In genomic region chr11:117950320-117950719, GRCh38 we compare ENCODE assay signal across 10 cellular contexts. TPM values are rescaled to one million over a fixed set of nuclear protein-coding genes. Genes with fewer than 3 reads are reported as not detected.
DNase-seq lines count a peak whose midpoint lies in the region; ATAC-seq, FAIRE-seq and TF ChIP-seq lines count a peak whose summit lies in the region.
"Had no signal": no experiment of that assay in that cellular context is flagged by ENCODE, and none has a peak within 500 bp of the region (broad histone marks: within the 10 kb centered on the region; RNA-seq: fewer than 3 reads in every experiment).

No MANE protein-coding gene starts in this region.

- no peak for ATAC-seq in GM21717 (IDR thresholded peaks at IDR 0.05; ENCODE audit: unreplicated experiment)

- H3K9ac ChIP-seq in BLaER1 (no peak overlapping the region), kidney (ENCODE audit: low read length in 2 of 2) (no peak overlapping the region)

- TF ChIP-seq CTCF in kidney (IDR thresholded peaks at IDR 0.05; ENCODE audit: borderline replicate concordance, extremely low read depth, insufficient read depth) (peak; percentile 11), vagina (IDR thresholded peaks at IDR 0.05) (no peak)

- H3K4me3 ChIP-seq in BLaER1 (0 out of 2 replicates have a peak overlapping the region, but pooled peaks have one; percentile 25), kidney (ENCODE audit: low read length in 2 of 2) (no peak overlapping the region), vagina (no peak overlapping the region)
- H3K4me3 ChIP-seq: right lobe of liver had no signal

- no peak for FAIRE-seq in kidney (lab: Jason Lieb, UNC)

- intact Hi-C loops in kidney (cut with DNase I): no loop called here
- intact Hi-C loops in vagina (cut with DNase I): no loop called here

- no peak overlapping the region for H3K27ac ChIP-seq in BLaER1
- H3K27ac ChIP-seq in kidney (ENCODE audit: low read depth in 2 of 2, low read length in 2 of 2): no peak overlapping the region
- no peak overlapping the region for H3K27ac ChIP-seq in vagina
- H3K27ac ChIP-seq: right lobe of liver had no signal

- no peaks in the 10 kb centered on the region for H3K27me3 ChIP-seq in BLaER1
- no peaks in the 10 kb centered on the region for H3K27me3 ChIP-seq in vagina
- H3K27me3 ChIP-seq: right lobe of liver had no signal

- TF ChIP-seq POLR2A in vagina (IDR thresholded peaks at IDR 0.05): no peak

- H3K4me1 ChIP-seq in BLaER1: peaks cover 63% of the 10 kb centered on the region
- peaks cover 0 to 7% of the 10 kb centered on the region in 2 donors for H3K4me1 ChIP-seq in kidney (ENCODE audit: control insufficient read depth in 1 of 2, insufficient read depth in 1 of 2, low read depth in 1 of 2, low read length in 2 of 2)
- H3K4me1 ChIP-seq in vagina: no peaks in the 10 kb centered on the region
- H3K4me1 ChIP-seq: right lobe of liver had no signal

- in situ Hi-C loops in KBM-7 (cut with MboI; ENCODE audit: low pct_unique_long_range_greater_than_20kb, low sequenced_read_pairs): no loop called here

- DNase-seq in KBM-7 (peak; percentile 57), kidney (no peak), vagina (ENCODE audit: extremely low spot score in 2 of 2) (no peak), NCI-H1105 (lab: John Stamatoyannopoulos, UW) (no peak), T1000 (lab: John Stamatoyannopoulos, UW) (no peak)
- peak; percentile 77 for DNase-seq in activated CD8-positive, alpha-beta memory T cell treated with anti-CD3 and anti-CD28 coated beads for 24 hours
- DNase-seq: NCI-H1694, right lobe of liver had no signal

- peak overlapping the region; percentile 91 for H3K4me2 ChIP-seq in BLaER1

- no peaks in the 10 kb centered on the region for H3K36me3 ChIP-seq in BLaER1
- H3K36me3 ChIP-seq in kidney (ENCODE audit: control insufficient read depth in 1 of 2, insufficient read depth in 2 of 2, low read length in 2 of 2): no peaks in the 10 kb centered on the region
- H3K36me3 ChIP-seq in vagina: no peaks in the 10 kb centered on the region
- H3K36me3 ChIP-seq: right lobe of liver had no signal

- H3K9me3 ChIP-seq in BLaER1: no peaks in the 10 kb centered on the region
- no peaks in the 10 kb centered on the region for H3K9me3 ChIP-seq in kidney (ENCODE audit: control insufficient read depth in 1 of 2, low read length in 2 of 2)
- H3K9me3 ChIP-seq in vagina: no peaks in the 10 kb centered on the region
- H3K9me3 ChIP-seq: right lobe of liver had no signal

- H4K20me1 ChIP-seq in BLaER1: peaks cover 10% of the 10 kb centered on the region; the same call in 1 of the 2 replicates

RNA-seq across cellular contexts. Expression of gene TMPRSS13, which starts 21.1 kb away (rescaled TPM):
- total RNA-seq in kidney (1.9 TPM), vagina (9.6 TPM)
- 1.2 TPM for polyA plus RNA-seq in kidney (ENCODE audit: insufficient read depth, low read depth, low replicate concordance)

RNA-seq across cellular contexts. Expression of gene IL10RA, which starts 35.9 kb away (rescaled TPM):
- total RNA-seq in kidney: 37.2 TPM
- polyA plus RNA-seq in kidney (ENCODE audit: insufficient read depth, low read depth, low replicate concordance): 1.8 TPM
- 29.0 TPM for total RNA-seq in vagina

Comparison
In these comparisons a context has a peak if more than half of its experiments do, and no peak if none do; other contexts are left out.
1. DNase-seq: peak in KBM-7 (single experiment) and activated CD8-positive, alpha-beta memory T cell treated with anti-CD3 and anti-CD28 coated beads for 24 hours (single experiment); none in kidney (single experiment), vagina (0 of 2), NCI-H1105 (single experiment) and T1000 (single experiment).